ENCODE assay signal across 38 cellular contexts in genomic region chr10:133191651-133192050, GRCh38. TPM values are rescaled to one million over a fixed set of nuclear protein-coding genes. Genes with fewer than 3 reads are reported as not detected.
"Had no signal": no experiment of that assay in that cellular context is flagged by ENCODE, and none has a peak within 500 bp of the region (broad histone marks: within the 10 kb centered on the region; RNA-seq: fewer than 3 reads in every experiment).

No MANE protein-coding gene starts in this region.

- H3K27me3 Mint-ChIP-seq: activated CD4-positive, alpha-beta memory T cell treated with anti-CD3 and anti-CD28 coated beads for 36 hours; activated T-helper 17 cell treated with anti-CD3 and anti-CD28 coated beads, Interleukin-2, amount 50 U/mL, for 72 hours had no signal

- H3K27ac ChIP-seq: adrenal gland, body of pancreas, brain microvascular endothelial cell, breast epithelium, cardiac muscle cell, VCaP had no signal

- ATAC-seq: activated CD8-positive, alpha-beta T cell treated with anti-CD3 and anti-CD28 coated beads for 36 hours; activated naive CD4-positive, alpha-beta T cell treated with anti-CD3 and anti-CD28 coated beads, Interleukin-2, amount 50 U/mL, for 72 hours; activated T-cell treated with anti-CD3 and anti-CD28 coated beads, Interleukin-2, amount 50 U/mL, for 4 hours; activated T-cell treated with anti-CD3 and anti-CD28 coated beads, Interleukin-2, amount 50 U/mL, for 72 hours; activated T-helper 17 cell treated with anti-CD3 and anti-CD28 coated beads, Interleukin-2, amount 50 U/mL, for 72 hours; body of pancreas had no signal

- H3K4me3 Mint-ChIP-seq: activated B cell treated with CpG ODN at 0.5 μM for 24 hours; activated CD4-positive, alpha-beta memory T cell treated with anti-CD3 and anti-CD28 coated beads for 36 hours; activated CD4-positive, alpha-beta T cell treated with anti-CD3 and anti-CD28 coated beads, Interleukin-2, amount 10 ng/mL, durations not matched to agents 24 days and 14 days; activated CD8-positive, alpha-beta T cell treated with anti-CD3 and anti-CD28 coated beads for 36 hours; activated naive CD4-positive, alpha-beta T cell treated with anti-CD3 and anti-CD28 coated beads for 36 hours; activated naive CD8-positive, alpha-beta T cell treated with anti-CD3 and anti-CD28 coated beads for 36 hours; activated T-cell treated with anti-CD3 and anti-CD28 coated beads, Interleukin-2, amount 50 U/mL, for 4 hours; activated T-cell treated with anti-CD3 and anti-CD28 coated beads, Interleukin-2, amount 50 U/mL, for 72 hours; activated T-helper 1 cell treated with anti-CD3 and anti-CD28 coated beads, Interleukin-12 subunit alpha, Interleukin-12 subunit beta, Interleukin-2, Interleukin-4 antibody, amounts not matched to agents 30 ng/mL and 10 ng/mL and 1 ng/mL, durations not matched to agents 14 hours and 24 hours and 36 hours; activated T-helper 17 cell treated with anti-CD3 and anti-CD28 coated beads, Interleukin-2, amount 50 U/mL, for 72 hours; T-helper 1 cell treated with Interleukin-12 subunit alpha and Interleukin-12 subunit beta and Interleukin-4 antibody, amounts not matched to agents 30 μg/mL and 1 μg/mL, for 36 hours; T-helper 2 cell treated with Interferon-gamma antibody and Interleukin-4, amounts not matched to agents 5 μg/mL and 100 μg/mL, for 36 hours had no signal

- H3K36me3 Mint-ChIP-seq: activated CD4-positive, alpha-beta memory T cell treated with anti-CD3 and anti-CD28 coated beads for 36 hours; activated naive CD8-positive, alpha-beta T cell treated with anti-CD3 and anti-CD28 coated beads for 36 hours had no signal

- DNase-seq: activated B cell treated with CpG ODN at 0.5 μM for 24 hours; activated CD4-positive, alpha-beta memory T cell treated with anti-CD3 and anti-CD28 coated beads for 36 hours; activated CD4-positive, alpha-beta T cell treated with anti-CD3 and anti-CD28 coated beads for 4 hours; activated CD4-positive, alpha-beta T cell treated with anti-CD3 and anti-CD28 coated beads, Interleukin-2, amount 10 ng/mL, durations not matched to agents 24 days and 14 days; activated CD4-positive, alpha-beta T cell treated with anti-CD3 and anti-CD28 coated beads, Interleukin-2, amount 50 U/mL, for 1 hour; activated CD4-positive, alpha-beta T cell treated with anti-CD3 and anti-CD28 coated beads, Interleukin-2, amount 50 U/mL, for 4 hours; activated CD4-positive, CD25-positive, alpha-beta regulatory T cell treated with anti-CD3 and anti-CD28 coated beads, Interleukin-2, amount 50 U/mL, for 72 hours; activated CD8-positive, alpha-beta memory T cell treated with anti-CD3 and anti-CD28 coated beads, Interleukin-2, amount 50 U/mL, for 4 hours; activated CD8-positive, alpha-beta T cell treated with anti-CD3 and anti-CD28 coated beads for 36 hours; activated effector memory CD4-positive, alpha-beta T cell treated with anti-CD3 and anti-CD28 coated beads, Interleukin-2, amount 50 U/mL, for 16 hours; activated gamma-delta T cell treated with Interleukin-2 at 50 U/mL for 16 hours; activated naive CD4-positive, alpha-beta T cell; activated naive CD4-positive, alpha-beta T cell treated with anti-CD3 and anti-CD28 coated beads for 36 hours; activated naive CD4-positive, alpha-beta T cell treated with anti-CD3 and anti-CD28 coated beads, Interleukin-2, amount 50 U/mL, for 16 hours; activated naive CD8-positive, alpha-beta T cell treated with anti-CD3 and anti-CD28 coated beads for 36 hours; activated T-cell treated with anti-CD3 and anti-CD28 coated beads for 4 hours; activated T-cell treated with anti-CD3 and anti-CD28 coated beads, Interleukin-2, amount 50 U/mL, for 1 hour; activated T-cell treated with anti-CD3 and anti-CD28 coated beads, Interleukin-2, amount 50 U/mL, for 4 hours; activated T-cell treated with anti-CD3 and anti-CD28 coated beads, Interleukin-2, amount 50 U/mL, for 72 hours; adrenal gland; amniotic stem cell; aorta; body of pancreas; brain microvascular endothelial cell; central memory CD4-positive, alpha-beta T cell; SW 1271; T-helper 1 cell; T-helper 2 cell; T-helper 9 cell had no signal

- H3K27ac Mint-ChIP-seq: activated B cell treated with CpG ODN at 0.5 μM for 24 hours; activated CD4-positive, alpha-beta memory T cell treated with anti-CD3 and anti-CD28 coated beads for 36 hours; activated CD4-positive, alpha-beta T cell treated with anti-CD3 and anti-CD28 coated beads, Interleukin-2, amount 10 ng/mL, durations not matched to agents 24 days and 14 days; activated CD8-positive, alpha-beta T cell treated with anti-CD3 and anti-CD28 coated beads for 36 hours; activated naive CD4-positive, alpha-beta T cell treated with anti-CD3 and anti-CD28 coated beads for 36 hours; activated naive CD4-positive, alpha-beta T cell treated with anti-CD3 and anti-CD28 coated beads, Interleukin-2, amount 50 U/mL, for 72 hours; activated naive CD8-positive, alpha-beta T cell treated with anti-CD3 and anti-CD28 coated beads for 36 hours; activated T-cell treated with anti-CD3 and anti-CD28 coated beads, Interleukin-2, amount 50 U/mL, for 72 hours; activated T-helper 1 cell treated with anti-CD3 and anti-CD28 coated beads, Interleukin-12 subunit alpha, Interleukin-12 subunit beta, Interleukin-2, Interleukin-4 antibody, amounts not matched to agents 30 ng/mL and 10 ng/mL and 1 ng/mL, durations not matched to agents 14 hours and 24 hours and 36 hours; activated T-helper 17 cell treated with anti-CD3 and anti-CD28 coated beads, Interleukin-2, amount 50 U/mL, for 72 hours; T-helper 1 cell treated with Interleukin-12 subunit alpha and Interleukin-12 subunit beta and Interleukin-4 antibody, amounts not matched to agents 30 μg/mL and 1 μg/mL, for 36 hours; T-helper 2 cell treated with Interferon-gamma antibody and Interleukin-4, amounts not matched to agents 5 μg/mL and 100 μg/mL, for 36 hours had no signal

- H3K27me3 ChIP-seq: adrenal gland, body of pancreas, cardiac muscle cell had no signal

- H3K4me1 ChIP-seq: adrenal gland, body of pancreas, breast epithelium had no signal

- H3K9me3 ChIP-seq: adrenal gland, body of pancreas had no signal

- H3K9me3 Mint-ChIP-seq: activated CD4-positive, alpha-beta T cell treated with anti-CD3 and anti-CD28 coated beads, Interleukin-2, amount 10 ng/mL, durations not matched to agents 24 days and 14 days; activated T-helper 1 cell treated with anti-CD3 and anti-CD28 coated beads, Interleukin-12 subunit alpha, Interleukin-12 subunit beta, Interleukin-2, Interleukin-4 antibody, amounts not matched to agents 30 ng/mL and 10 ng/mL and 1 ng/mL, durations not matched to agents 14 hours and 24 hours and 36 hours; activated T-helper 17 cell treated with anti-CD3 and anti-CD28 coated beads, Interleukin-2, amount 50 U/mL, for 72 hours; T-helper 1 cell treated with Interleukin-12 subunit alpha and Interleukin-12 subunit beta and Interleukin-4 antibody, amounts not matched to agents 30 μg/mL and 1 μg/mL, for 36 hours; T-helper 2 cell treated with Interferon-gamma antibody and Interleukin-4, amounts not matched to agents 5 μg/mL and 100 μg/mL, for 36 hours had no signal

- H3K4me3 ChIP-seq: adrenal gland, body of pancreas, breast epithelium, cardiac muscle cell had no signal

- H3K4me1 Mint-ChIP-seq: activated B cell treated with CpG ODN at 0.5 μM for 24 hours; activated CD4-positive, alpha-beta T cell treated with anti-CD3 and anti-CD28 coated beads, Interleukin-2, amount 10 ng/mL, durations not matched to agents 24 days and 14 days; activated naive CD8-positive, alpha-beta T cell treated with anti-CD3 and anti-CD28 coated beads for 36 hours; activated T-helper 17 cell treated with anti-CD3 and anti-CD28 coated beads, Interleukin-2, amount 50 U/mL, for 72 hours had no signal

RNA-seq across cellular contexts. Expression of gene KNDC1, which starts 31.6 kb away (rescaled TPM):
- total RNA-seq: activated CD8-positive, alpha-beta T cell treated with anti-CD3 and anti-CD28 coated beads for 36 hours; activated naive CD4-positive, alpha-beta T cell treated with anti-CD3 and anti-CD28 coated beads for 36 hours; activated naive CD8-positive, alpha-beta T cell treated with anti-CD3 and anti-CD28 coated beads for 36 hours had no signal

RNA-seq across cellular contexts. Expression of gene UTF1, which starts 38.4 kb away (rescaled TPM):
- total RNA-seq: activated B cell treated with CpG ODN at 0.5 μM for 24 hours; activated CD4-positive, alpha-beta memory T cell treated with anti-CD3 and anti-CD28 coated beads for 36 hours; activated CD8-positive, alpha-beta memory T cell treated with anti-CD3 and anti-CD28 coated beads for 36 hours; activated CD8-positive, alpha-beta T cell treated with anti-CD3 and anti-CD28 coated beads for 36 hours; activated naive CD4-positive, alpha-beta T cell treated with anti-CD3 and anti-CD28 coated beads for 36 hours; activated naive CD4-positive, alpha-beta T cell treated with anti-CD3 and anti-CD28 coated beads, Interleukin-2, amount 50 U/mL, for 72 hours; activated naive CD8-positive, alpha-beta T cell treated with anti-CD3 and anti-CD28 coated beads for 36 hours; activated T-helper 1 cell treated with anti-CD3 and anti-CD28 coated beads, Interleukin-12 subunit alpha, Interleukin-12 subunit beta, Interleukin-2, Interleukin-4 antibody, amounts not matched to agents 30 ng/mL and 10 ng/mL and 1 ng/mL, durations not matched to agents 14 hours and 24 hours and 36 hours; activated T-helper 17 cell treated with anti-CD3 and anti-CD28 coated beads, Interleukin-2, amount 50 U/mL, for 72 hours; aorta; body of pancreas; breast epithelium; cardiac muscle cell had no signal
- polyA plus RNA-seq: aorta, cardiac muscle cell had no signal

RNA-seq across cellular contexts. Expression of gene VENTX, which starts 46.0 kb away (rescaled TPM):
- total RNA-seq: activated CD4-positive, alpha-beta T cell treated with anti-CD3 and anti-CD28 coated beads, Interleukin-2, amount 10 ng/mL, durations not matched to agents 24 days and 14 days; activated CD8-positive, alpha-beta memory T cell treated with anti-CD3 and anti-CD28 coated beads for 36 hours; activated naive CD4-positive, alpha-beta T cell treated with anti-CD3 and anti-CD28 coated beads for 36 hours; activated naive CD4-positive, alpha-beta T cell treated with anti-CD3 and anti-CD28 coated beads, Interleukin-2, amount 50 U/mL, for 72 hours; activated naive CD8-positive, alpha-beta T cell treated with anti-CD3 and anti-CD28 coated beads for 36 hours; activated T-cell treated with anti-CD3 and anti-CD28 coated beads, Interleukin-2, amount 50 U/mL, for 4 hours; activated T-helper 1 cell treated with anti-CD3 and anti-CD28 coated beads, Interleukin-12 subunit alpha, Interleukin-12 subunit beta, Interleukin-2, Interleukin-4 antibody, amounts not matched to agents 30 ng/mL and 10 ng/mL and 1 ng/mL, durations not matched to agents 14 hours and 24 hours and 36 hours; cardiac muscle cell had no signal
- polyA plus RNA-seq: cardiac muscle cell had no signal
